In genomic region chr3:163785693-163786092, GRCh38 we compare ENCODE assay signal across 14 cellular contexts.
DNase-seq lines count a peak whose midpoint lies in the region; ATAC-seq and TF ChIP-seq lines count a peak whose summit lies in the region.
"Had no signal": no experiment of that assay in that cellular context is flagged by ENCODE, and none has a peak within 500 bp of the region (broad histone marks: within the 10 kb centered on the region; RNA-seq: fewer than 3 reads in every experiment).

No MANE protein-coding gene starts in this region.

- intact Hi-C loops in dorsolateral prefrontal cortex (cut with DNase I) = no loop called here

- H3K27me3 ChIP-seq in kidney epithelial cell (ENCODE audit: control insufficient read depth, insufficient read depth, low read length) = no peaks in the 10 kb centered on the region
- H3K27me3 ChIP-seq in dorsolateral prefrontal cortex = peaks cover 0 to 8% (median 0%) of the 10 kb centered on the region in 45 donors

- no peak overlapping the region for H3K27ac ChIP-seq in dorsolateral prefrontal cortex
- H3K27ac ChIP-seq: SK-N-MC had no signal

- DNase-seq in ELR (ENCODE audit: low read depth) (peak; percentile 24), SHP77 (lab: John Stamatoyannopoulos, UW) (peak; percentile 64 to 72), kidney epithelial cell (ENCODE audit: low read depth) (no peak), dorsolateral prefrontal cortex (no peak), putamen (ENCODE audit: low spot score) (no peak)
- DNase-seq: activated CD4-positive, alpha-beta T cell treated with anti-CD3 and anti-CD28 coated beads, Interleukin-2, amount 50 U/mL, for 48 hours; activated naive CD8-positive, alpha-beta T cell treated with anti-CD3 and anti-CD28 coated beads for 36 hours; NCI-H1436 treated with DMSO at 0.1 percent for 48 hours; occipital lobe; stimulated activated naive CD8-positive, alpha-beta T cell treated with anti-CD3 and anti-CD28 coated beads, Interleukin-15, amount 100 ng/mL, for 72 hours had no signal

- H3K36me3 ChIP-seq in kidney epithelial cell (ENCODE audit: control insufficient read depth, insufficient read depth, low read length) = no peaks in the 10 kb centered on the region

- H3K4me3 ChIP-seq in kidney epithelial cell (ENCODE audit: low read depth, low read length) (no peak overlapping the region), dorsolateral prefrontal cortex (no peak overlapping the region)

- TF ChIP-seq CTCF in kidney epithelial cell (IDR thresholded peaks at IDR 0.05; ENCODE audit: insufficient read depth, low read length, poor library complexity, severe bottlenecking) (peak; percentile 8), dorsolateral prefrontal cortex (IDR thresholded peaks at IDR 0.05 in 54 of 56, conservative IDR thresholded peaks at IDR 0.05 in 2 of 56; ENCODE audit: low read depth in 1 of 56, partially characterized antibody in 56 of 56) (no peak)

- ATAC-seq in HG02885 (IDR thresholded peaks at IDR 0.05; ENCODE audit: poor library complexity, unreplicated experiment) = peak; percentile 80
- ATAC-seq in HG02588 (IDR thresholded peaks at IDR 0.05; ENCODE audit: unreplicated experiment) = no peak
- no peak for ATAC-seq in GM18858 (IDR thresholded peaks at IDR 0.05; ENCODE audit: unreplicated experiment)
- ATAC-seq: stimulated activated naive CD8-positive, alpha-beta T cell treated with anti-CD3 and anti-CD28 coated beads, Interleukin-15, amount 100 ng/mL, for 72 hours had no signal

Comparison
In these comparisons a context has a peak if more than half of its experiments do, and no peak if none do; other contexts are left out.
1. DNase-seq: peak in ELR (single experiment) and SHP77 (2 of 2); none in kidney epithelial cell (single experiment), dorsolateral prefrontal cortex (0 of 10) and putamen (single experiment).